ENCODE assay signal across 14 cellular contexts in the genomic region with DNA sequence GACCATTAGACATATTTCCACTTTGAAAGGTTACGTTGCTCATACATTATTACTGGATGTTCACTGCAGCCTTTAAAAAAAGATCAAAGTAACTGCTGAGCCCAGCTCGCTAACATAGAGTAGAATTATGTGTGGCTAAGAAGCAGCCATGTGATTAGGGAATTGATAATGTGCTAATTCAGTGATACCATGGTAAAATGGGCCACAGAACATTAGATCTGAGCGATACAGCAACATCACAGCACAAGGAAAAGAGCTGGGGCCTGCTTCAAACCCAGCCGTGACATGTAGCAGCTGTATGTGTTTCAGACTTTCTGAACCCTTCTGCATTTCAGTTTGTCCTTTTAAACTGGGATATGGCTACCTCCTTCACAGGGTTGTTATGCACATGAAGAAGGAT.
A peak's percentile ranks its signal among the peaks of the same experiment; 100 is the strongest.
DNase-seq lines count a peak whose midpoint lies in the region; TF ChIP-seq lines count a peak whose summit lies in the region.
"Had no signal": no experiment of that assay in that cellular context is flagged by ENCODE, and none has a peak within 500 bp of the region (broad histone marks: within the 10 kb centered on the region; RNA-seq: fewer than 3 reads in every experiment).

No MANE protein-coding gene starts in this region.

- H3K9me2 ChIP-seq in Loucy (replicated peaks; ENCODE audit: low read depth, low read length): no peaks in the 10 kb centered on the region

- H3K4me2 ChIP-seq in Loucy (ENCODE audit: low read depth, low read length, poor library complexity, severe bottlenecking): no peak overlapping the region
- H3K4me2 ChIP-seq in fibroblast of lung (ENCODE audit: extremely low read depth, insufficient read depth, low read length): no peak overlapping the region
- H3K4me2 ChIP-seq in neural progenitor cell: no peak overlapping the region
- H3K4me2 ChIP-seq: BLaER1 treated with 17β-estradiol and CSF1 and Interleukin-3, amounts not matched to agents 10 nM and 100 nM had no signal

- H2AFZ ChIP-seq in Loucy (ENCODE audit: low read length) (peak overlapping the region; percentile 5; the same call in 1 of the 2 replicates), fibroblast of lung (ENCODE audit: low read length) (peak overlapping the region; percentile 19), neural progenitor cell (replicated peaks) (peak overlapping the region; percentile 20)

- H3K4me1 ChIP-seq in BE2C (peaks cover 4% of the 10 kb centered on the region; the same call in 1 of the 2 replicates), Loucy (ENCODE audit: insufficient read depth, low read length, poor library complexity, severe bottlenecking) (peaks cover 5% of the 10 kb centered on the region), fibroblast of lung (ENCODE audit: control insufficient read depth, extremely low read depth, insufficient read depth, low read length) (peaks cover 3% of the 10 kb centered on the region), neural progenitor cell (peaks cover 8% of the 10 kb centered on the region)

- H3F3A ChIP-seq in Loucy (ENCODE audit: low read depth): no peaks in the 10 kb centered on the region
- no peaks in the 10 kb centered on the region for H3F3A ChIP-seq in neural progenitor cell (ENCODE audit: low read depth)

- no peaks in the 10 kb centered on the region for H3K9me3 Mint-ChIP-seq in neural progenitor cell
- H3K9me3 Mint-ChIP-seq: CD8-positive, alpha-beta T cell; H9 had no signal

- no peak overlapping the region for H3K4me3 Mint-ChIP-seq in neural progenitor cell
- H3K4me3 Mint-ChIP-seq: CD8-positive, alpha-beta T cell; H9 had no signal

- no peak overlapping the region for H3K27ac ChIP-seq in fibroblast of lung (ENCODE audit: insufficient read depth, low read length)
- no peak overlapping the region for H3K27ac ChIP-seq in neural progenitor cell
- H3K27ac ChIP-seq: BLaER1 treated with 17β-estradiol and CSF1 and Interleukin-3, amounts not matched to agents 10 nM and 100 nM had no signal

- peaks cover 20% of the 10 kb centered on the region for H3K4me1 Mint-ChIP-seq in neural progenitor cell

- no peaks in the 10 kb centered on the region for H3K79me2 ChIP-seq in Loucy (ENCODE audit: insufficient read depth, low read length)
- no peaks in the 10 kb centered on the region for H3K79me2 ChIP-seq in fibroblast of lung (ENCODE audit: control insufficient read depth, insufficient read depth, low read length)
- H3K79me2 ChIP-seq in neural progenitor cell (ENCODE audit: low read depth): no peaks in the 10 kb centered on the region

- H3K27me3 ChIP-seq in BE2C (no peaks in the 10 kb centered on the region), Loucy (ENCODE audit: insufficient read depth, low read length, poor library complexity, severe bottlenecking) (no peaks in the 10 kb centered on the region), fibroblast of lung (ENCODE audit: control insufficient read depth, insufficient read depth, low read length) (no peaks in the 10 kb centered on the region), neural progenitor cell (no peaks in the 10 kb centered on the region)
- H3K27me3 ChIP-seq: BLaER1 treated with 17β-estradiol and CSF1 and Interleukin-3, amounts not matched to agents 10 nM and 100 nM had no signal

- H3K9me3 ChIP-seq in BE2C (no peaks in the 10 kb centered on the region), Loucy (ENCODE audit: insufficient read depth, low read depth, low read length) (no peaks in the 10 kb centered on the region), fibroblast of lung (ENCODE audit: control insufficient read depth, insufficient read depth, low read depth, low read length) (no peaks in the 10 kb centered on the region), neural progenitor cell (ENCODE audit: low read depth) (no peaks in the 10 kb centered on the region)
- H3K9me3 ChIP-seq: BLaER1 treated with 17β-estradiol and CSF1 and Interleukin-3, amounts not matched to agents 10 nM and 100 nM had no signal

- H3K36me3 ChIP-seq in BE2C (no peaks in the 10 kb centered on the region), Loucy (ENCODE audit: insufficient read depth, low read length) (no peaks in the 10 kb centered on the region), fibroblast of lung (ENCODE audit: control insufficient read depth, insufficient read depth, low read length) (no peaks in the 10 kb centered on the region), neural progenitor cell (no peaks in the 10 kb centered on the region)
- H3K36me3 ChIP-seq: BLaER1 treated with 17β-estradiol and CSF1 and Interleukin-3, amounts not matched to agents 10 nM and 100 nM had no signal

- H3K4me3 ChIP-seq in BE2C (ENCODE audit: low read depth, low read length) (0 out of 2 replicates have a peak overlapping the region, but pooled peaks have one; percentile 21), Loucy (ENCODE audit: low read length, poor library complexity, severe bottlenecking) (no peak overlapping the region), fibroblast of lung (replicated peaks in 1 of 4; ENCODE audit: control extremely low read depth in 1 of 4, insufficient read depth in 1 of 4, low read depth in 3 of 4, low read length in 4 of 4) (no peak overlapping the region), neural progenitor cell (no peak overlapping the region)
- H3K4me3 ChIP-seq: BLaER1 treated with 17β-estradiol and CSF1 and Interleukin-3, amounts not matched to agents 10 nM and 100 nM had no signal

- peaks cover 2% of the 10 kb centered on the region for H3K27me3 Mint-ChIP-seq in neural progenitor cell (ENCODE audit: insufficient read depth, low read depth)

- no peak overlapping the region for H3K27ac Mint-ChIP-seq in neural progenitor cell
- H3K27ac Mint-ChIP-seq: CD8-positive, alpha-beta T cell; H9 had no signal

- DNase-seq in BE2C: peak; percentile 16
- DNase-seq in fibroblast of lung (ENCODE audit: low read depth in 2 of 2): no peak
- DNase-seq in neural progenitor cell (ENCODE audit: low spot score): no peak
- no peak for DNase-seq in activated T-cell treated with anti-CD3 and anti-CD28 coated beads, Interleukin-2, amount 50 U/mL, for 48 hours
- no peak for DNase-seq in NCI-H774 (lab: John Stamatoyannopoulos, UW)
- no peak for DNase-seq in activated CD4-positive, alpha-beta T cell treated with anti-CD3 and anti-CD28 coated beads, Interleukin-2, amount 50 U/mL, for 4 hours
- DNase-seq: 8988T; Calu3; CD8-positive, alpha-beta T cell; DMS 273 treated with DMSO at 0.1 percent for 48 hours; DMS53; H9 had no signal

- H3K9ac ChIP-seq in Loucy (ENCODE audit: low read depth, low read length, poor library complexity, severe bottlenecking) (no peak overlapping the region), fibroblast of lung (ENCODE audit: insufficient read depth, low read length) (no peak overlapping the region), neural progenitor cell (no peak overlapping the region)
- H3K9ac ChIP-seq: BLaER1 treated with 17β-estradiol and CSF1 and Interleukin-3, amounts not matched to agents 10 nM and 100 nM had no signal

- H4K20me1 ChIP-seq in Loucy (ENCODE audit: insufficient read depth, low read length, poor library complexity, severe bottlenecking): no peaks in the 10 kb centered on the region
- no peaks in the 10 kb centered on the region for H4K20me1 ChIP-seq in fibroblast of lung (ENCODE audit: control insufficient read depth, extremely low read depth, insufficient read depth, low read length)
- H4K20me1 ChIP-seq in neural progenitor cell (ENCODE audit: low read depth): no peaks in the 10 kb centered on the region
- H4K20me1 ChIP-seq: BLaER1 treated with 17β-estradiol and CSF1 and Interleukin-3, amounts not matched to agents 10 nM and 100 nM had no signal

- TF ChIP-seq CTCF in BE2C (IDR thresholded peaks at IDR 0.05; ENCODE audit: low read depth, low read length) (no peak), Loucy (conservative IDR thresholded peaks at IDR 0.05; ENCODE audit: low read length) (no peak), fibroblast of lung (conservative IDR thresholded peaks at IDR 0.05 in 1 of 2, IDR thresholded peaks at IDR 0.05 in 1 of 2; ENCODE audit: low read depth in 1 of 2, low read length in 2 of 2) (no peak), neural progenitor cell (IDR thresholded peaks at IDR 0.05) (no peak)

- no peaks in the 10 kb centered on the region for H3K36me3 Mint-ChIP-seq in neural progenitor cell
- H3K36me3 Mint-ChIP-seq: CD8-positive, alpha-beta T cell had no signal
